Comparison of ENCODE assay signal across 17 cellular contexts in genomic region chr7:73509463-73509862, GRCh38.
"Had no signal": no experiment of that assay in that cellular context is flagged by ENCODE, and none has a peak within 500 bp of the region (broad histone marks: within the 10 kb centered on the region; RNA-seq: fewer than 3 reads in every experiment).

No MANE protein-coding gene starts in this region.

- H3K9ac ChIP-seq: SK-N-SH had no signal

- DNase-seq: activated CD4-positive, CD25-positive, alpha-beta regulatory T cell treated with anti-CD3 and anti-CD28 coated beads, Interleukin-2, amount 50 U/mL, for 72 hours; activated CD8-positive, alpha-beta memory T cell treated with anti-CD3 and anti-CD28 coated beads for 24 hours; activated CD8-positive, alpha-beta memory T cell treated with anti-CD3 and anti-CD28 coated beads, Interleukin-2, amount 50 U/mL, for 48 hours; activated naive CD4-positive, alpha-beta T cell treated with anti-CD3 and anti-CD28 coated beads, Interleukin-2, amount 50 U/mL, for 16 hours; activated T-cell treated with anti-CD3 and anti-CD28 coated beads, Interleukin-2, amount 50 U/mL, for 72 hours; brain microvascular endothelial cell; colonic mucosa; gastrocnemius medialis; heart left ventricle; mucosa of descending colon; naive B cell; ovary; SK-N-SH; stimulated activated naive B cell treated with anti-CD40 and anti-IgM and Interleukin-4, amounts not matched to agents 10 μg/mL and 1 μg/mL and 100 μg/mL, for 72 hours had no signal

- ATAC-seq: activated T-cell treated with anti-CD3 and anti-CD28 coated beads, Interleukin-2, amount 50 U/mL, for 72 hours; gastrocnemius medialis; mucosa of descending colon; stimulated activated naive B cell treated with anti-CD40 and anti-IgM and Interleukin-4, amounts not matched to agents 10 μg/mL and 1 μg/mL and 100 μg/mL, for 72 hours had no signal

- H3K4me3 ChIP-seq: colonic mucosa, gastrocnemius medialis, heart left ventricle, mucosa of descending colon, ovary, thoracic aorta had no signal

- H3K9me3 Mint-ChIP-seq: activated T-cell treated with anti-CD3 and anti-CD28 coated beads, Interleukin-2, amount 50 U/mL, for 72 hours; central memory CD8-positive, alpha-beta T cell; naive B cell; stimulated activated naive B cell treated with anti-CD40 and anti-IgM and Interleukin-4, amounts not matched to agents 10 μg/mL and 1 μg/mL and 100 μg/mL, for 72 hours; T-helper 2 cell treated with Interferon-gamma antibody and Interleukin-4, amounts not matched to agents 5 μg/mL and 100 μg/mL, for 36 hours had no signal

- H3K9me3 ChIP-seq: colonic mucosa, gastrocnemius medialis, heart left ventricle, mucosa of descending colon, ovary, SK-N-SH, thoracic aorta had no signal

- H3K4me3 Mint-ChIP-seq: activated T-cell treated with anti-CD3 and anti-CD28 coated beads, Interleukin-2, amount 50 U/mL, for 72 hours; central memory CD8-positive, alpha-beta T cell; stimulated activated naive B cell treated with anti-CD40 and anti-IgM and Interleukin-4, amounts not matched to agents 10 μg/mL and 1 μg/mL and 100 μg/mL, for 72 hours; T-helper 2 cell treated with Interferon-gamma antibody and Interleukin-4, amounts not matched to agents 5 μg/mL and 100 μg/mL, for 36 hours had no signal

- H3K4me1 ChIP-seq: colonic mucosa had no signal

- H3K27me3 Mint-ChIP-seq: central memory CD8-positive, alpha-beta T cell; naive B cell; stimulated activated naive B cell treated with anti-CD40 and anti-IgM and Interleukin-4, amounts not matched to agents 10 μg/mL and 1 μg/mL and 100 μg/mL, for 72 hours had no signal

- H3K27ac ChIP-seq: brain microvascular endothelial cell, colonic mucosa, gastrocnemius medialis, heart left ventricle, ovary, thoracic aorta had no signal

- H3K36me3 ChIP-seq: ovary had no signal

- H3K27me3 ChIP-seq: brain microvascular endothelial cell, colonic mucosa, gastrocnemius medialis, heart left ventricle, ovary had no signal

- H3K27ac Mint-ChIP-seq: activated T-cell treated with anti-CD3 and anti-CD28 coated beads, Interleukin-2, amount 50 U/mL, for 72 hours; stimulated activated naive B cell treated with anti-CD40 and anti-IgM and Interleukin-4, amounts not matched to agents 10 μg/mL and 1 μg/mL and 100 μg/mL, for 72 hours; T-helper 2 cell treated with Interferon-gamma antibody and Interleukin-4, amounts not matched to agents 5 μg/mL and 100 μg/mL, for 36 hours had no signal
